In the genomic region with DNA sequence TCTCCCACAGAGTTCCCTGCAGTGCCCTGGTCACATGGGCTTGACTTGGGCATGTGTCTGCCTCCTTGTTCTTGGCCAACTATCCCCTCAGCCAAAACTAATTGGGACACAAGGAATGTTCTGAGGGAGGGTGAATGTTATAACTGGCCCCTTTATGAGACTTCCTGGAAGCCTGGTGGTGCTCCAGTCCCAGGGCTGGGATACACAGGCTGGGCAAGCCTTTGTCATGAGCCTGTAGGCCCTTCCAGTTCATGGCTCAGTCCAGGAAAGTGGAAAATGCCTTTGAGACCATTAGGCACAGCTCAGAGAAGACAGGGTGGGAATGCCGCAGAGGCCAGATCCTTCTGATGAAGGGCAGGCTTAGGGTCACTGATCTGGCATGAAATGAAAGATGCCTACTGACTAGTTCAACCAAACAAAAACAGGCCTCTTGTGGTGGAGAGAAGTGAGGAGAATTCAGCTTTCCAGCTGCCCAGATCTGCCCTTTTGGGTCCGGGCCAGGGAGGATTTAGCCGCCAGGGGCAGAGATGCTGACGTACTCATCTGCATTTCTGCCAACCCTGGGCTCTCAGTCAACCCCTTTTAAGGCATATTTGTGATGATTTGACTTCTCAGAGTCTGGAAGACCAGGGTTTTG, we compare ENCODE assay signal across 11 cellular contexts.
DNase-seq lines count a peak whose midpoint lies in the region; ATAC-seq and TF ChIP-seq lines count a peak whose summit lies in the region.
"Had no signal": no experiment of that assay in that cellular context is flagged by ENCODE, and none has a peak within 500 bp of the region (broad histone marks: within the 10 kb centered on the region; RNA-seq: fewer than 3 reads in every experiment).

No MANE protein-coding gene starts in this region.

- no peaks in the 10 kb centered on the region for H3K4me1 Mint-ChIP-seq in activated T-helper 17 cell treated with anti-CD3 and anti-CD28 coated beads, Interleukin-2, amount 50 U/mL, for 72 hours
- H3K4me1 Mint-ChIP-seq: IgD-negative memory B cell, memory B cell had no signal

- H3K9me3 ChIP-seq in muscle layer of colon (ENCODE audit: low read length) (no peaks in the 10 kb centered on the region), vagina (no peaks in the 10 kb centered on the region)

- H3K9me3 Mint-ChIP-seq in activated T-helper 17 cell treated with anti-CD3 and anti-CD28 coated beads, Interleukin-2, amount 50 U/mL, for 72 hours: no peaks in the 10 kb centered on the region
- H3K9me3 Mint-ChIP-seq: memory B cell had no signal

- TF ChIP-seq CTCF in vagina (IDR thresholded peaks at IDR 0.05): no peak

- H3K27me3 Mint-ChIP-seq in activated T-helper 17 cell treated with anti-CD3 and anti-CD28 coated beads, Interleukin-2, amount 50 U/mL, for 72 hours: no peaks in the 10 kb centered on the region
- H3K27me3 Mint-ChIP-seq: IgD-negative memory B cell, memory B cell had no signal

- in situ Hi-C loops in SK-MEL-5 (cut with HindIII; ENCODE audit: low pct_unique_long_range_greater_than_20kb, low sequenced_read_pairs): no loop called here

- no peak for TF ChIP-seq POLR2A in vagina (IDR thresholded peaks at IDR 0.05)

- H3K4me3 ChIP-seq in muscle layer of colon (ENCODE audit: low read depth in 1 of 2, low read length in 2 of 2) (no peak overlapping the region), vagina (no peak overlapping the region)

- DNase-seq in SK-MEL-5 (ENCODE audit: low read depth, low spot score): peak; percentile 21
- DNase-seq in fibroblast of gingiva (ENCODE audit: low read depth): peak; percentile 99
- peak in 1 of 2 donors; percentile 92 for DNase-seq in vagina (ENCODE audit: extremely low spot score in 2 of 2)
- DNase-seq in DMS153 treated with DMSO at 0.1 percent for 48 hours (lab: John Stamatoyannopoulos, UW; ENCODE audit: unreplicated experiment): no peak
- DNase-seq: activated CD4-positive, CD25-positive, alpha-beta regulatory T cell; NK-92 treated with Interleukin-12 subunit alpha and Interleukin-12 subunit beta, amount 100 ng/mL, for 24 hours had no signal

- no peak overlapping the region for H3K4me3 Mint-ChIP-seq in activated T-helper 17 cell treated with anti-CD3 and anti-CD28 coated beads, Interleukin-2, amount 50 U/mL, for 72 hours
- H3K4me3 Mint-ChIP-seq: IgD-negative memory B cell, memory B cell had no signal

- no peaks in the 10 kb centered on the region for H3K36me3 Mint-ChIP-seq in activated T-helper 17 cell treated with anti-CD3 and anti-CD28 coated beads, Interleukin-2, amount 50 U/mL, for 72 hours (ENCODE audit: low read depth)
- H3K36me3 Mint-ChIP-seq: IgD-negative memory B cell, memory B cell had no signal

- no peak for ATAC-seq in activated T-helper 17 cell treated with anti-CD3 and anti-CD28 coated beads, Interleukin-2, amount 50 U/mL, for 72 hours (replicated peaks)
- ATAC-seq in GM21528 (IDR thresholded peaks at IDR 0.05; ENCODE audit: low FRiP score, unreplicated experiment): no peak

- H3K36me3 ChIP-seq in muscle layer of colon (ENCODE audit: insufficient read depth, low read length): no peaks in the 10 kb centered on the region
- H3K36me3 ChIP-seq in vagina: no peaks in the 10 kb centered on the region

- H3K9ac ChIP-seq in muscle layer of colon (ENCODE audit: low read length): no peak overlapping the region

- H3K4me1 ChIP-seq in muscle layer of colon (ENCODE audit: insufficient read depth, low read length) (peaks cover 22% of the 10 kb centered on the region), vagina (peaks cover 12% of the 10 kb centered on the region)

- no peaks in the 10 kb centered on the region for H3K27me3 ChIP-seq in muscle layer of colon (ENCODE audit: control insufficient read depth in 1 of 2, insufficient read depth in 2 of 2, low read length in 2 of 2)
- H3K27me3 ChIP-seq in vagina: no peaks in the 10 kb centered on the region

- H3K27ac ChIP-seq in muscle layer of colon (ENCODE audit: low read depth, low read length) (peak overlapping the region; percentile 48), vagina (peak overlapping the region; percentile 54)

- intact Hi-C loops in vagina (cut with DNase I): no loop called here

- H3K27ac Mint-ChIP-seq in activated T-helper 17 cell treated with anti-CD3 and anti-CD28 coated beads, Interleukin-2, amount 50 U/mL, for 72 hours: no peak overlapping the region
- H3K27ac Mint-ChIP-seq: IgD-negative memory B cell, memory B cell had no signal
